Comparison of ENCODE assay signal across 10 cellular contexts in genomic region chr17:63573634-63574033, GRCh38. TPM values are rescaled to one million over a fixed set of nuclear protein-coding genes. Genes with fewer than 3 reads are reported as not detected.
DNase-seq lines count a peak whose midpoint lies in the region; ATAC-seq, FAIRE-seq and TF ChIP-seq lines count a peak whose summit lies in the region.
"Had no signal": no experiment of that assay in that cellular context is flagged by ENCODE, and none has a peak within 500 bp of the region (broad histone marks: within the 10 kb centered on the region; RNA-seq: fewer than 3 reads in every experiment).

No MANE protein-coding gene starts in this region.

- no peak for TF ChIP-seq POLR2A in HepG2 (IDR thresholded peaks at IDR 0.05; ENCODE audit: insufficient read depth in 1 of 2, low read depth in 2 of 2, low read length in 2 of 2)
- no peak for TF ChIP-seq POLR2A in lower leg skin (IDR thresholded peaks at IDR 0.05)
- no peak for TF ChIP-seq POLR2A in ovary (IDR thresholded peaks at IDR 0.05)

- no peak overlapping the region for H3K4me3 ChIP-seq in ascending aorta
- H3K4me3 ChIP-seq in HepG2 (replicated peaks in 1 of 3; ENCODE audit: insufficient read depth in 1 of 3, low read depth in 2 of 3, low read length in 3 of 3): no peak overlapping the region
- no peak overlapping the region for H3K4me3 ChIP-seq in lower leg skin (ENCODE audit: low read depth, poor library complexity, severe bottlenecking)
- no peak overlapping the region for H3K4me3 ChIP-seq in ovary

- TF ChIP-seq EP300 in HepG2 (IDR thresholded peaks at IDR 0.05; ENCODE audit: low read depth in 2 of 2, low read length in 2 of 2) (no peak), HepG2 (CRISPR knock-in tag; IDR thresholded peaks at IDR 0.05; ENCODE audit: borderline replicate concordance) (no peak), ovary (IDR thresholded peaks at IDR 0.05) (no peak)

- peaks cover 46% of the 10 kb centered on the region for H3K79me2 ChIP-seq in HepG2 (ENCODE audit: insufficient read depth, low read length)

- peaks cover 36% of the 10 kb centered on the region for H4K20me1 ChIP-seq in HepG2 (ENCODE audit: insufficient read depth, low read length)

- no TSS peak for BruUV-seq in HepG2 (replicated peaks; lab: Mats Ljungman, UMichigan)

- intact Hi-C loops in ascending aorta (cut with DNase I) (no loop called here), HepG2 (cut with micrococcal nuclease; ENCODE audit: unreplicated experiment) (loop anchor here (10.0 kb wide), 1 partner anchor 149 kb away; no protein-coding TSS in a partner anchor), lower leg skin (cut with DNase I; ENCODE audit: low total_unique reads) (no loop called here), ovary (cut with DNase I) (no loop called here)

- H3K36me3 ChIP-seq in ascending aorta (peaks cover 0 to 1% of the 10 kb centered on the region in 2 donors), HepG2 (replicated peaks in 1 of 2; ENCODE audit: control insufficient read depth in 1 of 2, insufficient read depth in 2 of 2, low read length in 2 of 2) (peaks cover 0 to 9% of the 10 kb centered on the region in 2 experiments; a peak in 3 of 5 replicates), ovary (no peaks in the 10 kb centered on the region)

- no peak for ATAC-seq in HepG2

- no peak overlapping the region for H3K27ac ChIP-seq in ascending aorta
- H3K27ac ChIP-seq in HepG2 (ENCODE audit: extremely low read length, insufficient read depth, low read length): no peak overlapping the region
- no peak overlapping the region for H3K27ac ChIP-seq in ovary

- H3K4me1 ChIP-seq in ascending aorta (no peaks in the 10 kb centered on the region), HepG2 (ENCODE audit: insufficient read depth, low read length) (peaks cover 30% of the 10 kb centered on the region), ovary (ENCODE audit: insufficient read depth) (peaks cover 2% of the 10 kb centered on the region)

- FAIRE-seq in HepG2 (lab: Jason Lieb, UNC): peak; percentile 79

- no peak overlapping the region for H2AFZ ChIP-seq in HepG2 (ENCODE audit: low read length)

- CTCF ChIA-PET in HepG2 (lab: Yijun Ruan, JAX; ENCODE audit: low intra/inter-chr PET ratio, low total read pairs): interaction anchor here (1.5 kb wide), 1 partner anchor 148 kb away, joined by 8 read pairs; no protein-coding TSS in a partner anchor

- POLR2A ChIA-PET in HepG2 (lab: Yijun Ruan, JAX): no interaction called here

- in situ Hi-C loops in HepG2 (cut with HindIII; ENCODE audit: extremely low pct_ligation_motif_present, low pct_unique_long_range_greater_than_20kb): no loop called here

- peak; percentile 50 for TF ChIP-seq RAD21 in HepG2 (CRISPR knock-in tag; IDR thresholded peaks at IDR 0.05)

- peak; percentile 32 for DNase-seq in AG08396 (ENCODE audit: low spot score)
- no peak for DNase-seq in ascending aorta (ENCODE audit: low spot score in 2 of 2)
- peak; percentile 28 for DNase-seq in HepG2 (ENCODE audit: low spot score)
- DNase-seq in lower leg skin (ENCODE audit: low spot score in 2 of 2): no peak
- no peak for DNase-seq in ovary
- no peak for DNase-seq in NK-92 treated with Interleukin-12 subunit alpha and Interleukin-12 subunit beta, amount 100 ng/mL, for 24 hours (lab: John Stamatoyannopoulos, UW)
- no peak for DNase-seq in NCI-H2171 (lab: John Stamatoyannopoulos, UW)
- DNase-seq: head of caudate nucleus, NCI-H510A had no signal

- 85% methylated on average over 5 of the region's 5 CpGs for WGBS in HepG2 (ENCODE audit: low lambda C conversion rate)
- 84 to 85% methylated on average over 5 of the region's 5 CpGs for WGBS in lower leg skin, 2 donors
- 85 to 88% (median 86%) methylated on average over 5 of the region's 5 CpGs for WGBS in ovary, 3 donors

- no peaks in the 10 kb centered on the region for H3K9me3 ChIP-seq in ascending aorta
- H3K9me3 ChIP-seq in HepG2 (ENCODE audit: low read length): no peaks in the 10 kb centered on the region
- no peaks in the 10 kb centered on the region for H3K9me3 ChIP-seq in ovary

- H3K27me3 ChIP-seq in ascending aorta (no peaks in the 10 kb centered on the region), HepG2 (ENCODE audit: control insufficient read depth in 1 of 2, insufficient read depth in 2 of 2, low read length in 2 of 2) (no peaks in the 10 kb centered on the region), ovary (no peaks in the 10 kb centered on the region)

- peak; percentile 31 for TF ChIP-seq CTCF in GM12873 (IDR thresholded peaks at IDR 0.05; ENCODE audit: insufficient read depth, low read depth, low read length, missing control alignments)
- peak in 2 of 3 experiments; percentile 9 to 11 for TF ChIP-seq CTCF in ascending aorta (IDR thresholded peaks at IDR 0.05)
- peak; percentile 42 for TF ChIP-seq CTCF in HepG2 (CRISPR knock-in tag; IDR thresholded peaks at IDR 0.05)
- TF ChIP-seq CTCF in lower leg skin (IDR thresholded peaks at IDR 0.05): no peak
- TF ChIP-seq CTCF in ovary (IDR thresholded peaks at IDR 0.05): no peak

- H3K4me2 ChIP-seq in HepG2 (ENCODE audit: low read depth, low read length): no peak overlapping the region

- H3K9ac ChIP-seq in HepG2 (ENCODE audit: insufficient read depth, low read depth, low read length): no peak overlapping the region

RNA-seq across cellular contexts. Expression of gene DCAF7, which starts 23.4 kb away (rescaled TPM):
- 18.6 TPM for total RNA-seq in ascending aorta
- 55.2 and 77.5 TPM in 2 replicates for total RNA-seq in HepG2 (2016; rRNA removed; fragmentation: Illumina TruSeq; extraction: Trizol)
- total RNA-seq in HepG2 (2016; cell fraction: cytosol; rRNA removed; fragmentation: Illumina TruSeq; extraction: Trizol; ENCODE audit: low read depth): 10.3 and 11.9 TPM in 2 replicates
- total RNA-seq in HepG2 (2016; cell fraction: insoluble cytoplasmic fraction; rRNA removed; fragmentation: Illumina TruSeq; extraction: Trizol): 58.9 and 68.6 TPM in 2 replicates
- total RNA-seq in HepG2 (2016; cell fraction: membrane; rRNA removed; fragmentation: Illumina TruSeq; extraction: Trizol): 23.2 and 25.5 TPM in 2 replicates
- total RNA-seq in HepG2 (2016; cell fraction: nucleus; rRNA removed; fragmentation: Illumina TruSeq; extraction: Trizol): 33.1 and 38.3 TPM in 2 replicates
- polyA plus RNA-seq in HepG2 (2011; rRNA removed): 73.4 and 77.0 TPM in 2 replicates
- 62.7 and 66.5 TPM in 2 replicates for polyA plus RNA-seq in HepG2 (2011; cell fraction: cytosol; rRNA removed)
- 61.2 and 63.3 TPM in 2 replicates for polyA plus RNA-seq in HepG2 (2011; cell fraction: nucleus; rRNA removed)
- 84.0 and 84.1 TPM in 2 replicates for polyA plus RNA-seq in HepG2 (2012)
- polyA plus RNA-seq in HepG2 (2016; cell fraction: cytosol; fragmentation: Illumina TruSeq; extraction: Trizol; ENCODE audit: low read depth): 12.2 and 14.0 TPM in 2 replicates
- polyA plus RNA-seq in HepG2 (2016; cell fraction: insoluble cytoplasmic fraction; fragmentation: Illumina TruSeq; extraction: Trizol; ENCODE audit: low read depth): 61.4 and 80.4 TPM in 2 replicates
- 15.8 and 16.0 TPM in 2 replicates for polyA plus RNA-seq in HepG2 (2016; cell fraction: membrane; fragmentation: Illumina TruSeq; extraction: Trizol; ENCODE audit: low read depth)
- 37.9 and 40.9 TPM in 2 replicates for polyA plus RNA-seq in HepG2 (2016; cell fraction: nucleus; fragmentation: Illumina TruSeq; extraction: Trizol; ENCODE audit: insufficient read depth, low read depth)
- polyA minus RNA-seq in HepG2 (2011; rRNA and poly(A)+ RNA removed; ENCODE audit: low replicate concordance): 107 and 220 TPM in 2 replicates
- 41.2 and 49.1 TPM in 2 replicates for polyA minus RNA-seq in HepG2 (2011; cell fraction: cytosol; rRNA and poly(A)+ RNA removed)
- polyA minus RNA-seq in HepG2 (2011; cell fraction: nucleus; rRNA and poly(A)+ RNA removed): 35.0 and 40.7 TPM in 2 replicates
- 10 to 100 TPM; 23.8 to 33.0 (median 25.4) TPM for total RNA-seq in lower leg skin
- total RNA-seq in ovary: 10 to 100 TPM; 14.9 to 56.6 (median 49.7) TPM
- 10 to 100 TPM; 16.6 to 62.5 TPM for polyA plus RNA-seq in ovary

RNA-seq across cellular contexts. Expression of gene TACO1, which starts 27.1 kb away (rescaled TPM):
- total RNA-seq in ascending aorta (6.2 TPM), HepG2 (2016; rRNA removed; fragmentation: Illumina TruSeq; extraction: Trizol) (53.6 and 57.6 TPM in 2 replicates), lower leg skin (10 to 100 TPM in 3 of 4 donors, 1 to 10 TPM in 1; 9.3 to 15.8 (median 13.4) TPM), ovary (10 to 100 TPM in 6 of 7 donors, 1 to 10 TPM in 1; 7.4 to 17.7 (median 12.5) TPM)
- 17.7 and 19.3 TPM in 2 replicates for total RNA-seq in HepG2 (2016; cell fraction: cytosol; rRNA removed; fragmentation: Illumina TruSeq; extraction: Trizol; ENCODE audit: low read depth)
- total RNA-seq in HepG2 (2016; cell fraction: insoluble cytoplasmic fraction; rRNA removed; fragmentation: Illumina TruSeq; extraction: Trizol): 52.7 and 55.4 TPM in 2 replicates
- 30.0 and 35.3 TPM in 2 replicates for total RNA-seq in HepG2 (2016; cell fraction: membrane; rRNA removed; fragmentation: Illumina TruSeq; extraction: Trizol)
- 24.0 and 25.8 TPM in 2 replicates for total RNA-seq in HepG2 (2016; cell fraction: nucleus; rRNA removed; fragmentation: Illumina TruSeq; extraction: Trizol)
- polyA plus RNA-seq in HepG2 (2011; rRNA removed) (33.3 and 34.7 TPM in 2 replicates), ovary (10 to 100 TPM; 13.2 to 24.9 TPM)
- 30.0 and 33.8 TPM in 2 replicates for polyA plus RNA-seq in HepG2 (2011; cell fraction: cytosol; rRNA removed)
- polyA plus RNA-seq in HepG2 (2011; cell fraction: nucleus; rRNA removed): 19.5 and 24.4 TPM in 2 replicates
- 32.7 and 34.2 TPM in 2 replicates for polyA plus RNA-seq in HepG2 (2012)
- polyA plus RNA-seq in HepG2 (2016; cell fraction: cytosol; fragmentation: Illumina TruSeq; extraction: Trizol; ENCODE audit: low read depth): 18.0 and 21.7 TPM in 2 replicates
- polyA plus RNA-seq in HepG2 (2016; cell fraction: insoluble cytoplasmic fraction; fragmentation: Illumina TruSeq; extraction: Trizol; ENCODE audit: low read depth): 63.2 and 67.2 TPM in 2 replicates
- 24.8 and 29.6 TPM in 2 replicates for polyA plus RNA-seq in HepG2 (2016; cell fraction: membrane; fragmentation: Illumina TruSeq; extraction: Trizol; ENCODE audit: low read depth)
- 40.5 and 41.7 TPM in 2 replicates for polyA plus RNA-seq in HepG2 (2016; cell fraction: nucleus; fragmentation: Illumina TruSeq; extraction: Trizol; ENCODE audit: insufficient read depth, low read depth)
- polyA minus RNA-seq in HepG2 (2011; rRNA and poly(A)+ RNA removed; ENCODE audit: low replicate concordance): 30.2 and 32.4 TPM in 2 replicates
- polyA minus RNA-seq in HepG2 (2011; cell fraction: cytosol; rRNA and poly(A)+ RNA removed): 18.8 and 19.7 TPM in 2 replicates
- 10.7 and 11.7 TPM in 2 replicates for polyA minus RNA-seq in HepG2 (2011; cell fraction: nucleus; rRNA and poly(A)+ RNA removed)

RNA-seq across cellular contexts. Expression of gene MAP3K3, which starts 48.6 kb away (rescaled TPM):
- total RNA-seq in ascending aorta: 75.6 TPM
- total RNA-seq in HepG2 (2016; rRNA removed; fragmentation: Illumina TruSeq; extraction: Trizol): 15.9 and 21.8 TPM in 2 replicates
- total RNA-seq in HepG2 (2016; cell fraction: cytosol; rRNA removed; fragmentation: Illumina TruSeq; extraction: Trizol; ENCODE audit: low read depth): 5.8 and 7.6 TPM in 2 replicates
- total RNA-seq in HepG2 (2016; cell fraction: insoluble cytoplasmic fraction; rRNA removed; fragmentation: Illumina TruSeq; extraction: Trizol): 13.8 and 21.1 TPM in 2 replicates
- 20.5 TPM in 2 replicates for total RNA-seq in HepG2 (2016; cell fraction: membrane; rRNA removed; fragmentation: Illumina TruSeq; extraction: Trizol)
- total RNA-seq in HepG2 (2016; cell fraction: nucleus; rRNA removed; fragmentation: Illumina TruSeq; extraction: Trizol): 20.6 and 23.3 TPM in 2 replicates
- polyA plus RNA-seq in HepG2 (2011; rRNA removed): 17.7 and 21.7 TPM in 2 replicates
- polyA plus RNA-seq in HepG2 (2011; cell fraction: cytosol; rRNA removed): 15.0 and 15.2 TPM in 2 replicates
- polyA plus RNA-seq in HepG2 (2011; cell fraction: nucleus; rRNA removed): 38.1 and 41.6 TPM in 2 replicates
- 18.1 and 21.8 TPM in 2 replicates for polyA plus RNA-seq in HepG2 (2012)
- 3.4 and 4.0 TPM in 2 replicates for polyA plus RNA-seq in HepG2 (2016; cell fraction: cytosol; fragmentation: Illumina TruSeq; extraction: Trizol; ENCODE audit: low read depth)
- polyA plus RNA-seq in HepG2 (2016; cell fraction: insoluble cytoplasmic fraction; fragmentation: Illumina TruSeq; extraction: Trizol; ENCODE audit: low read depth): 9.6 and 14.2 TPM in 2 replicates
- 12.0 and 12.9 TPM in 2 replicates for polyA plus RNA-seq in HepG2 (2016; cell fraction: membrane; fragmentation: Illumina TruSeq; extraction: Trizol; ENCODE audit: low read depth)
- 39.2 and 42.5 TPM in 2 replicates for polyA plus RNA-seq in HepG2 (2016; cell fraction: nucleus; fragmentation: Illumina TruSeq; extraction: Trizol; ENCODE audit: insufficient read depth, low read depth)
- polyA minus RNA-seq in HepG2 (2011; rRNA and poly(A)+ RNA removed; ENCODE audit: low replicate concordance): 26.0 and 28.8 TPM in 2 replicates
- 9.8 and 12.7 TPM in 2 replicates for polyA minus RNA-seq in HepG2 (2011; cell fraction: cytosol; rRNA and poly(A)+ RNA removed)
- polyA minus RNA-seq in HepG2 (2011; cell fraction: nucleus; rRNA and poly(A)+ RNA removed): 39.9 and 44.1 TPM in 2 replicates
- 10 to 100 TPM; 25.2 to 54.1 (median 39.6) TPM for total RNA-seq in lower leg skin
- 10 to 100 TPM; 32.2 to 41.0 (median 36.3) TPM for total RNA-seq in ovary
- polyA plus RNA-seq in ovary: 10 to 100 TPM; 34.0 to 36.4 TPM

RNA-seq across cellular contexts. Expression of gene KCNH6, which starts 50.5 kb away (rescaled TPM):
- total RNA-seq in ascending aorta (not detected), HepG2 (2016; rRNA removed; fragmentation: Illumina TruSeq; extraction: Trizol) (0.08 and 0.18 TPM in 2 replicates), lower leg skin (under 1 TPM in 2 of 4 donors, not detected in 2; 0.08 to 0.29 TPM), ovary (under 1 TPM in 1 of 7 donors, not detected in 6; 0.36 TPM)
- total RNA-seq in HepG2 (2016; cell fraction: cytosol; rRNA removed; fragmentation: Illumina TruSeq; extraction: Trizol; ENCODE audit: low read depth): not detected in 2 replicates
- 0.09 TPM in 1 of 2 replicates, not detected in the other for total RNA-seq in HepG2 (2016; cell fraction: insoluble cytoplasmic fraction; rRNA removed; fragmentation: Illumina TruSeq; extraction: Trizol)
- total RNA-seq in HepG2 (2016; cell fraction: membrane; rRNA removed; fragmentation: Illumina TruSeq; extraction: Trizol): 0.09 and 0.10 TPM in 2 replicates
- total RNA-seq in HepG2 (2016; cell fraction: nucleus; rRNA removed; fragmentation: Illumina TruSeq; extraction: Trizol): 0.13 TPM in 1 of 2 replicates, not detected in the other
- polyA plus RNA-seq in HepG2 (2011; rRNA removed) (0.05 and 0.18 TPM in 2 replicates), ovary (not detected)
- polyA plus RNA-seq in HepG2 (2011; cell fraction: cytosol; rRNA removed): 0.04 and 0.06 TPM in 2 replicates
- polyA plus RNA-seq in HepG2 (2011; cell fraction: nucleus; rRNA removed): 0.19 and 0.45 TPM in 2 replicates
- 0.15 and 0.44 TPM in 2 replicates for polyA plus RNA-seq in HepG2 (2012)
- polyA plus RNA-seq in HepG2 (2016; cell fraction: cytosol; fragmentation: Illumina TruSeq; extraction: Trizol; ENCODE audit: low read depth): 0.05 and 0.06 TPM in 2 replicates
- 0.05 TPM in 1 of 2 replicates, not detected in the other for polyA plus RNA-seq in HepG2 (2016; cell fraction: insoluble cytoplasmic fraction; fragmentation: Illumina TruSeq; extraction: Trizol; ENCODE audit: low read depth)
- 0.06 and 0.10 TPM in 2 replicates for polyA plus RNA-seq in HepG2 (2016; cell fraction: membrane; fragmentation: Illumina TruSeq; extraction: Trizol; ENCODE audit: low read depth)
- polyA plus RNA-seq in HepG2 (2016; cell fraction: nucleus; fragmentation: Illumina TruSeq; extraction: Trizol; ENCODE audit: insufficient read depth, low read depth): 0.12 and 0.29 TPM in 2 replicates
- polyA minus RNA-seq in HepG2 (2011; rRNA and poly(A)+ RNA removed; ENCODE audit: low replicate concordance): 0.08 TPM in 1 of 2 replicates, not detected in the other
- polyA minus RNA-seq in HepG2 (2011; cell fraction: cytosol; rRNA and poly(A)+ RNA removed): not detected in 2 replicates
- 0.13 and 0.25 TPM in 2 replicates for polyA minus RNA-seq in HepG2 (2011; cell fraction: nucleus; rRNA and poly(A)+ RNA removed)

Comparison
In these comparisons a context has a peak if more than half of its experiments do, and no peak if none do; other contexts are left out.
1. DNase-seq: peak in AG08396 (single experiment) and HepG2 (single experiment); none in ascending aorta (0 of 2), lower leg skin (0 of 2), ovary (0 of 5), NK-92 treated with Interleukin-12 subunit alpha and Interleukin-12 subunit beta, amount 100 ng/mL, for 24 hours (single experiment) and NCI-H2171 (single experiment).
2. CTCF ChIP-seq: peak in GM12873 (single experiment), ascending aorta (2 of 3) and HepG2 (single experiment); none in lower leg skin (0 of 3) and ovary (0 of 3).